In the genomic region with DNA sequence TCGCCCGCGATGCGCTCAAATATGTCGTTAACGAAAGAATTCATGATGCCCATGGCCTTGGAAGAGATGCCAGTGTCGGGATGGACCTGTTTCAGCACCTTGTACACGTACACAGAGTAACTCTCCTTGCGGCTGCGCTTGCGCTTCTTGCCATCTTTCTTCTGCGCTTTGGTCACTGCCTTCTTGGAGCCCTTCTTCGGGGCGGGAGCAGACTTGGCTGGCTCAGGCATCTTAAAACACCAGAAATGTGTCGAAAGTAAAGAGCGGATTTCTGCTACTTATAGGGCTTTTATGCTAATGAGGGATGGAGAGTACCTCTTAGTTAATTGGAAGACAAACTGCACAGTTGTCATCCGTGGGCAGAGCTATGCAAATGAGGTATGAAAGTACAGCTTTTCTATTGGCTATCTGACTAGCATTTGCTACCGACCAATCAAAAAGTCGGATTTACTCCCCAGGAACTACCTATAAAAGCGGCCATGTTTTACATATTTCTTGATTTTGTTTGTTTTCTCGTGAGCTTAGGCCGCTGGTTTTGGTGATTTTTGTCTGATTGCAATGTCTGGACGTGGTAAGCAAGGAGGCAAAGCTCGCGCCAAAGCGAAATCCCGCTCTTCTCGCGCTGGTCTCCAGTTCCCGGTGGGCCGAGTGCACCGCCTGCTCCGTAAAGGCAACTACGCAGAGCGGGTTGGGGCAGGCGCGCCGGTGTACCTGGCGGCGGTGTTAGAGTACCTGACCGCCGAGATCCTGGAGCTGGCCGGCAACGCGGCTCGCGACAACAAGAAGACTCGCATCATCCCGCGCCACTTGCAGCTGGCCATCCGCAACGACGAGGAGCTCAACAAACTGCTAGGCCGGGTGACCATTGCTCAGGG, we compare ENCODE assay signal across 1 cellular context.
A peak's percentile ranks its signal among the peaks of the same experiment; 100 is the strongest.
TF ChIP-seq lines count a peak whose summit lies in the region.

No MANE protein-coding gene starts in this region.

TF ChIP-seq in K562, 482 proteins besides CTCF, POLR2A, EP300 and RAD21 (continued from another document and continues in another):
- TF ChIP-seq, protein P1, sequence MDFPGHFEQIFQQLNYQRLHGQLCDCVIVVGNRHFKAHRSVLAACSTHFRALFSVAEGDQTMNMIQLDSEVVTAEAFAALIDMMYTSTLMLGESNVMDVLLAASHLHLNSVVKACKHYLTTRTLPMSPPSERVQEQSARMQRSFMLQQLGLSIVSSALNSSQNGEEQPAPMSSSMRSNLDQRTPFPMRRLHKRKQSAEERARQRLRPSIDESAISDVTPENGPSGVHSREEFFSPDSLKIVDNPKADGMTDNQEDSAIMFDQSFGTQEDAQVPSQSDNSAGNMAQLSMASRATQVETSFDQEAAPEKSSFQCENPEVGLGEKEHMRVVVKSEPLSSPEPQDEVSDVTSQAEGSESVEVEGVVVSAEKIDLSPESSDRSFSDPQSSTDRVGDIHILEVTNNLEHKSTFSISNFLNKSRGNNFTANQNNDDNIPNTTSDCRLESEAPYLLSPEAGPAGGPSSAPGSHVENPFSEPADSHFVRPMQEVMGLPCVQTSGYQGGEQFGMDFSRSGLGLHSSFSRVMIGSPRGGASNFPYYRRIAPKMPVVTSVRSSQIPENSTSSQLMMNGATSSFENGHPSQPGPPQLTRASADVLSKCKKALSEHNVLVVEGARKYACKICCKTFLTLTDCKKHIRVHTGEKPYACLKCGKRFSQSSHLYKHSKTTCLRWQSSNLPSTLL (IDR thresholded peaks at IDR 0.05), result peak; percentile 81; the same call in 1 of the 2 replicates
- peak; percentile 61 for TF ChIP-seq HLTF (IDR thresholded peaks at IDR 0.05)
- TF ChIP-seq ZZZ3 (IDR thresholded peaks at IDR 0.05), result no peak
- no peak for TF ChIP-seq ILF3 (IDR thresholded peaks at IDR 0.05; ENCODE audit: borderline replicate concordance)
- peak; percentile 88 for TF ChIP-seq SAP30 (IDR thresholded peaks at IDR 0.05; ENCODE audit: borderline replicate concordance, insufficient read depth, low read depth, low read length, poor library complexity, severe bottlenecking)
- TF ChIP-seq RB1 (IDR thresholded peaks at IDR 0.05; ENCODE audit: low read depth), result peak; percentile 74; the same call in 1 of the 2 replicates
- no peak for TF ChIP-seq NR2C1 (IDR thresholded peaks at IDR 0.05)
- TF ChIP-seq NR2C1 (tag; IDR thresholded peaks at IDR 0.05), result no peak
- TF ChIP-seq, protein P2, sequence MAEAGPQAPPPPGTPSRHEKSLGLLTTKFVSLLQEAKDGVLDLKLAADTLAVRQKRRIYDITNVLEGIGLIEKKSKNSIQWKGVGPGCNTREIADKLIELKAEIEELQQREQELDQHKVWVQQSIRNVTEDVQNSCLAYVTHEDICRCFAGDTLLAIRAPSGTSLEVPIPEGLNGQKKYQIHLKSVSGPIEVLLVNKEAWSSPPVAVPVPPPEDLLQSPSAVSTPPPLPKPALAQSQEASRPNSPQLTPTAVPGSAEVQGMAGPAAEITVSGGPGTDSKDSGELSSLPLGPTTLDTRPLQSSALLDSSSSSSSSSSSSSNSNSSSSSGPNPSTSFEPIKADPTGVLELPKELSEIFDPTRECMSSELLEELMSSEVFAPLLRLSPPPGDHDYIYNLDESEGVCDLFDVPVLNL (CRISPR knock-in tag; IDR thresholded peaks at IDR 0.05; ENCODE audit: low read depth), result peak; percentile 88
- no peak for TF ChIP-seq MEF2D (tag; conservative IDR thresholded peaks at IDR 0.05; ENCODE audit: low read depth)
- peak; percentile 98 for TF ChIP-seq GTF2F1 (IDR thresholded peaks at IDR 0.05; ENCODE audit: low read depth, low read length)
- TF ChIP-seq, protein P3, sequence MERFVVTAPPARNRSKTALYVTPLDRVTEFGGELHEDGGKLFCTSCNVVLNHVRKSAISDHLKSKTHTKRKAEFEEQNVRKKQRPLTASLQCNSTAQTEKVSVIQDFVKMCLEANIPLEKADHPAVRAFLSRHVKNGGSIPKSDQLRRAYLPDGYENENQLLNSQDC (CRISPR knock-in tag; IDR thresholded peaks at IDR 0.05), result peak; percentile 95; the same call in 1 of the 2 replicates
- TF ChIP-seq XRCC5 (IDR thresholded peaks at IDR 0.05; ENCODE audit: low read depth, low read length), result peak; percentile 64; the same call in 1 of the 2 replicates
- TF ChIP-seq, protein P4, sequence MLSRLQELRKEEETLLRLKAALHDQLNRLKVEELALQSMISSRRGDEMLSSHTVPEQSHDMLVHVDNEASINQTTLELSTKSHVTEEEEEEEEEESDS (CRISPR knock-in tag; IDR thresholded peaks at IDR 0.05), result no peak
- TF ChIP-seq ZNF551 (CRISPR knock-in tag; IDR thresholded peaks at IDR 0.05), result no peak
- TF ChIP-seq, protein P5, sequence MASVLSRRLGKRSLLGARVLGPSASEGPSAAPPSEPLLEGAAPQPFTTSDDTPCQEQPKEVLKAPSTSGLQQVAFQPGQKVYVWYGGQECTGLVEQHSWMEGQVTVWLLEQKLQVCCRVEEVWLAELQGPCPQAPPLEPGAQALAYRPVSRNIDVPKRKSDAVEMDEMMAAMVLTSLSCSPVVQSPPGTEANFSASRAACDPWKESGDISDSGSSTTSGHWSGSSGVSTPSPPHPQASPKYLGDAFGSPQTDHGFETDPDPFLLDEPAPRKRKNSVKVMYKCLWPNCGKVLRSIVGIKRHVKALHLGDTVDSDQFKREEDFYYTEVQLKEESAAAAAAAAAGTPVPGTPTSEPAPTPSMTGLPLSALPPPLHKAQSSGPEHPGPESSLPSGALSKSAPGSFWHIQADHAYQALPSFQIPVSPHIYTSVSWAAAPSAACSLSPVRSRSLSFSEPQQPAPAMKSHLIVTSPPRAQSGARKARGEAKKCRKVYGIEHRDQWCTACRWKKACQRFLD (CRISPR knock-in tag; IDR thresholded peaks at IDR 0.05), result no peak
- TF ChIP-seq JUND (IDR thresholded peaks at IDR 0.05; ENCODE audit: borderline replicate concordance, low read depth, low read length), result 0 out of 2 replicates have a peak, but pooled peaks have one; percentile 18
- peak; percentile 14; the same call in 1 of the 3 replicates for TF ChIP-seq JUND (tag; IDR thresholded peaks at IDR 0.05; ENCODE audit: borderline replicate concordance, low read depth, low read length)
- TF ChIP-seq, protein P6, sequence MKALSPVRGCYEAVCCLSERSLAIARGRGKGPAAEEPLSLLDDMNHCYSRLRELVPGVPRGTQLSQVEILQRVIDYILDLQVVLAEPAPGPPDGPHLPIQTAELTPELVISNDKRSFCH (CRISPR knock-in tag; IDR thresholded peaks at IDR 0.05), result no peak
- TF ChIP-seq, protein P6 (tag; IDR thresholded peaks at IDR 0.05), result peak; percentile 68
- TF ChIP-seq GABPB1 (CRISPR knock-in tag; IDR thresholded peaks at IDR 0.05), result peak; percentile 82
- peak; percentile 59; the same call in 1 of the 2 replicates for TF ChIP-seq NFIC (IDR thresholded peaks at IDR 0.05)
- no peak for TF ChIP-seq KAT8 (IDR thresholded peaks at IDR 0.05; ENCODE audit: low read depth)
- TF ChIP-seq, protein P7, sequence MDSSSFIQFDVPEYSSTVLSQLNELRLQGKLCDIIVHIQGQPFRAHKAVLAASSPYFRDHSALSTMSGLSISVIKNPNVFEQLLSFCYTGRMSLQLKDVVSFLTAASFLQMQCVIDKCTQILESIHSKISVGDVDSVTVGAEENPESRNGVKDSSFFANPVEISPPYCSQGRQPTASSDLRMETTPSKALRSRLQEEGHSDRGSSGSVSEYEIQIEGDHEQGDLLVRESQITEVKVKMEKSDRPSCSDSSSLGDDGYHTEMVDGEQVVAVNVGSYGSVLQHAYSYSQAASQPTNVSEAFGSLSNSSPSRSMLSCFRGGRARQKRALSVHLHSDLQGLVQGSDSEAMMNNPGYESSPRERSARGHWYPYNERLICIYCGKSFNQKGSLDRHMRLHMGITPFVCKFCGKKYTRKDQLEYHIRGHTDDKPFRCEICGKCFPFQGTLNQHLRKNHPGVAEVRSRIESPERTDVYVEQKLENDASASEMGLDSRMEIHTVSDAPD (CRISPR knock-in tag; IDR thresholded peaks at IDR 0.05), result no peak
- TF ChIP-seq, protein P8, sequence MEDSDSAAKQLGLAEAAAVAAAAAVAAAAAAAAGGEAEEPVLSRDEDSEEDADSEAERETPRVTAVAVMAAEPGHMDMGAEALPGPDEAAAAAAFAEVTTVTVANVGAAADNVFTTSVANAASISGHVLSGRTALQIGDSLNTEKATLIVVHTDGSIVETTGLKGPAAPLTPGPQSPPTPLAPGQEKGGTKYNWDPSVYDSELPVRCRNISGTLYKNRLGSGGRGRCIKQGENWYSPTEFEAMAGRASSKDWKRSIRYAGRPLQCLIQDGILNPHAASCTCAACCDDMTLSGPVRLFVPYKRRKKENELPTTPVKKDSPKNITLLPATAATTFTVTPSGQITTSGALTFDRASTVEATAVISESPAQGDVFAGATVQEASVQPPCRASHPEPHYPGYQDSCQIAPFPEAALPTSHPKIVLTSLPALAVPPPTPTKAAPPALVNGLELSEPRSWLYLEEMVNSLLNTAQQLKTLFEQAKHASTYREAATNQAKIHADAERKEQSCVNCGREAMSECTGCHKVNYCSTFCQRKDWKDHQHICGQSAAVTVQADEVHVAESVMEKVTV (CRISPR knock-in tag; IDR thresholded peaks at IDR 0.05), result no peak; the same call in 1 of the 2 replicates
- TF ChIP-seq, protein P9, sequence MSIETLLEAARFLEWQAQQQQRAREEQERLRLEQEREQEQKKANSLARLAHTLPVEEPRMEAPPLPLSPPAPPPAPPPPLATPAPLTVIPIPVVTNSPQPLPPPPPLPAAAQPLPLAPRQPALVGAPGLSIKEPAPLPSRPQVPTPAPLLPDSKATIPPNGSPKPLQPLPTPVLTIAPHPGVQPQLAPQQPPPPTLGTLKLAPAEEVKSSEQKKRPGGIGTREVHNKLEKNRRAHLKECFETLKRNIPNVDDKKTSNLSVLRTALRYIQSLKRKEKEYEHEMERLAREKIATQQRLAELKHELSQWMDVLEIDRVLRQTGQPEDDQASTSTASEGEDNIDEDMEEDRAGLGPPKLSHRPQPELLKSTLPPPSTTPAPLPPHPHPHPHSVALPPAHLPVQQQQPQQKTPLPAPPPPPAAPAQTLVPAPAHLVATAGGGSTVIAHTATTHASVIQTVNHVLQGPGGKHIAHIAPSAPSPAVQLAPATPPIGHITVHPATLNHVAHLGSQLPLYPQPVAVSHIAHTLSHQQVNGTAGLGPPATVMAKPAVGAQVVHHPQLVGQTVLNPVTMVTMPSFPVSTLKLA (conservative IDR thresholded peaks at IDR 0.05), result peak; percentile 74 to 76
- TF ChIP-seq, protein P10, sequence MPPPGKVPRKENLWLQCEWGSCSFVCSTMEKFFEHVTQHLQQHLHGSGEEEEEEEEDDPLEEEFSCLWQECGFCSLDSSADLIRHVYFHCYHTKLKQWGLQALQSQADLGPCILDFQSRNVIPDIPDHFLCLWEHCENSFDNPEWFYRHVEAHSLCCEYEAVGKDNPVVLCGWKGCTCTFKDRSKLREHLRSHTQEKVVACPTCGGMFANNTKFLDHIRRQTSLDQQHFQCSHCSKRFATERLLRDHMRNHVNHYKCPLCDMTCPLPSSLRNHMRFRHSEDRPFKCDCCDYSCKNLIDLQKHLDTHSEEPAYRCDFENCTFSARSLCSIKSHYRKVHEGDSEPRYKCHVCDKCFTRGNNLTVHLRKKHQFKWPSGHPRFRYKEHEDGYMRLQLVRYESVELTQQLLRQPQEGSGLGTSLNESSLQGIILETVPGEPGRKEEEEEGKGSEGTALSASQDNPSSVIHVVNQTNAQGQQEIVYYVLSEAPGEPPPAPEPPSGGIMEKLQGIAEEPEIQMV (tag; conservative IDR thresholded peaks at IDR 0.05; ENCODE audit: low read depth), result no peak
- peak; percentile 96 for TF ChIP-seq KAT7 (CRISPR knock-in tag; IDR thresholded peaks at IDR 0.05; ENCODE audit: borderline replicate concordance)
- TF ChIP-seq KLF1 (tag; IDR thresholded peaks at IDR 0.05), result no peak
- TF ChIP-seq DMBX1 (CRISPR knock-in tag; IDR thresholded peaks at IDR 0.05; ENCODE audit: borderline replicate concordance), result no peak
- TF ChIP-seq PCBP2 (IDR thresholded peaks at IDR 0.05; ENCODE audit: low read depth, low read length, poor library complexity, severe bottlenecking), result no peak
- TF ChIP-seq, protein P11, sequence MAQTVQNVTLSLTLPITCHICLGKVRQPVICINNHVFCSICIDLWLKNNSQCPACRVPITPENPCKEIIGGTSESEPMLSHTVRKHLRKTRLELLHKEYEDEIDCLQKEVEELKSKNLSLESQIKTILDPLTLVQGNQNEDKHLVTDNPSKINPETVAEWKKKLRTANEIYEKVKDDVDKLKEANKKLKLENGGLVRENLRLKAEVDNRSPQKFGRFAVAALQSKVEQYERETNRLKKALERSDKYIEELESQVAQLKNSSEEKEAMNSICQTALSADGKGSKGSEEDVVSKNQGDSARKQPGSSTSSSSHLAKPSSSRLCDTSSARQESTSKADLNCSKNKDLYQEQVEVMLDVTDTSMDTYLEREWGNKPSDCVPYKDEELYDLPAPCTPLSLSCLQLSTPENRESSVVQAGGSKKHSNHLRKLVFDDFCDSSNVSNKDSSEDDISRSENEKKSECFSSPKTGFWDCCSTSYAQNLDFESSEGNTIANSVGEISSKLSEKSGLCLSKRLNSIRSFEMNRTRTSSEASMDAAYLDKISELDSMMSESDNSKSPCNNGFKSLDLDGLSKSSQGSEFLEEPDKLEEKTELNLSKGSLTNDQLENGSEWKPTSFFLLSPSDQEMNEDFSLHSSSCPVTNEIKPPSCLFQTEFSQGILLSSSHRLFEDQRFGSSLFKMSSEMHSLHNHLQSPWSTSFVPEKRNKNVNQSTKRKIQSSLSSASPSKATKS (CRISPR knock-in tag; IDR thresholded peaks at IDR 0.05), result peak; percentile 45; the same call in 1 of the 2 replicates
- no peak for TF ChIP-seq PPARD (CRISPR knock-in tag; IDR thresholded peaks at IDR 0.05)
- TF ChIP-seq PHTF2 (CRISPR knock-in tag; IDR thresholded peaks at IDR 0.05), result no peak
- no peak for TF ChIP-seq KAT2B (IDR thresholded peaks at IDR 0.05; ENCODE audit: low read depth, low read length)
- TF ChIP-seq KLF13 (tag; IDR thresholded peaks at IDR 0.05; ENCODE audit: borderline replicate concordance, low read depth), result no peak
- TF ChIP-seq TBP (optimal IDR thresholded peaks at IDR 0.05; ENCODE audit: low read depth, low read length), result no peak
- TF ChIP-seq ZSCAN32 (CRISPR knock-in tag; IDR thresholded peaks at IDR 0.05), result no peak
- peak; percentile 91 for TF ChIP-seq RBM25 (IDR thresholded peaks at IDR 0.05; ENCODE audit: low read depth, low read length, severe bottlenecking)
- TF ChIP-seq, protein P12, sequence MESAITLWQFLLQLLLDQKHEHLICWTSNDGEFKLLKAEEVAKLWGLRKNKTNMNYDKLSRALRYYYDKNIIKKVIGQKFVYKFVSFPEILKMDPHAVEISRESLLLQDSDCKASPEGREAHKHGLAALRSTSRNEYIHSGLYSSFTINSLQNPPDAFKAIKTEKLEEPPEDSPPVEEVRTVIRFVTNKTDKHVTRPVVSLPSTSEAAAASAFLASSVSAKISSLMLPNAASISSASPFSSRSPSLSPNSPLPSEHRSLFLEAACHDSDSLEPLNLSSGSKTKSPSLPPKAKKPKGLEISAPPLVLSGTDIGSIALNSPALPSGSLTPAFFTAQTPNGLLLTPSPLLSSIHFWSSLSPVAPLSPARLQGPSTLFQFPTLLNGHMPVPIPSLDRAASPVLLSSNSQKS (CRISPR knock-in tag; IDR thresholded peaks at IDR 0.05), result no peak
- no peak; the same call in none of the 2 replicates for TF ChIP-seq TOE1 (IDR thresholded peaks at IDR 0.05; ENCODE audit: borderline replicate concordance)
- TF ChIP-seq TOE1 (CRISPR knock-in tag; IDR thresholded peaks at IDR 0.05; ENCODE audit: borderline replicate concordance, low read depth), result peak; percentile 97
- TF ChIP-seq XRCC3 (IDR thresholded peaks at IDR 0.05), result no peak
- TF ChIP-seq NONO (IDR thresholded peaks at IDR 0.05; ENCODE audit: low read depth in 2 of 2, low read length in 1 of 2), result peak in 1 of 2 experiments; percentile 59; a peak in 2 of 4 replicates
- no peak for TF ChIP-seq ZNF444 (CRISPR knock-in tag; IDR thresholded peaks at IDR 0.05)
- TF ChIP-seq CBX5 (IDR thresholded peaks at IDR 0.05; ENCODE audit: borderline replicate concordance, low read depth), result no peak
- TF ChIP-seq RBM34 (IDR thresholded peaks at IDR 0.05; ENCODE audit: borderline replicate concordance, insufficient read depth, low read length), result no peak
- peak; percentile 99 for TF ChIP-seq FOXK1 (CRISPR knock-in tag; IDR thresholded peaks at IDR 0.05; ENCODE audit: borderline replicate concordance)
